8 cellular contexts compared by ENCODE assay signal in the genomic region with DNA sequence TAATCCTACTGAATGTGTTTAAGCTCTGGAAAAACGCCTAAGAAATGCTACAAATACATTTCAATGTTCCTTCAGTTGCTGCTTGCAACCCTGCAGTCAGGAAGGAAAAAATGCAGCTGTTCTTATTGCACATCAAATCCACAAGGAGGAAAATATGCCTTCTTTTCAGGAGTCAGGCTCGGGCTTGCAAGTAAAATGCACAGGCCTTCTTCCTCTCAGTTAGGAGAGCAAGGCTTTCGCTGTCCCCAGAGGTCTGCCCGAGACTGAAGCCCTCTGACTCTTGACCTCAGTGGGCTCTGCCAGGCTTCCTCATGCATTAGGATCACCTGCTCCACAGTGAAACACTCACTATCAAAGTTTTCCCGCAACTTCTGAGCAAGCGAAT. TPM values are rescaled to one million over a fixed set of nuclear protein-coding genes. Genes with fewer than 3 reads are reported as not detected.
DNase-seq lines count a peak whose midpoint lies in the region; ATAC-seq and TF ChIP-seq lines count a peak whose summit lies in the region.

No MANE protein-coding gene starts in this region.

- TF ChIP-seq CTCF in AG10803 (conservative IDR thresholded peaks at IDR 0.05; ENCODE audit: low read length) (peak; percentile 24), colonic mucosa (IDR thresholded peaks at IDR 0.05) (no peak), mesothelial cell of epicardium (IDR thresholded peaks at IDR 0.05; ENCODE audit: unreplicated experiment) (no peak)

- H3K9me3 Mint-ChIP-seq in mesothelial cell of epicardium: no peaks in the 10 kb centered on the region

- H3K27me3 ChIP-seq in colonic mucosa: peaks cover 30% of the 10 kb centered on the region

- DNase-seq in AG10803 (ENCODE audit: low read depth): peak; percentile 56
- DNase-seq in Kasumi-1 (lab: John Stamatoyannopoulos, UW): peak; percentile 43 to 54
- DNase-seq in colonic mucosa: no peak
- DNase-seq in mesothelial cell of epicardium (ENCODE audit: low spot score in 2 of 2, unreplicated experiment in 2 of 2): no peak
- DNase-seq in A172 (ENCODE audit: low spot score): no peak
- no peak for DNase-seq in pons (ENCODE audit: low spot score)
- no peak for DNase-seq in activated effector memory CD4-positive, alpha-beta T cell treated with Interleukin-2 at 50 U/mL for 16 hours

- no peaks in the 10 kb centered on the region for H3K36me3 Mint-ChIP-seq in mesothelial cell of epicardium

- peak overlapping the region; percentile 71 for H3K4me3 Mint-ChIP-seq in mesothelial cell of epicardium

- H3K27ac ChIP-seq in colonic mucosa: peak overlapping the region; percentile 62

- peak overlapping the region; percentile 57 for H3K4me3 ChIP-seq in AG10803 (ENCODE audit: low read length)
- peak overlapping the region; percentile 23 for H3K4me3 ChIP-seq in colonic mucosa

- no peak for ATAC-seq in HG03565 (IDR thresholded peaks at IDR 0.05; ENCODE audit: unreplicated experiment)

- no peaks in the 10 kb centered on the region for H3K36me3 ChIP-seq in colonic mucosa

- peak overlapping the region; percentile 94 for H3K27ac Mint-ChIP-seq in mesothelial cell of epicardium

- peaks cover 23% of the 10 kb centered on the region for H3K4me1 Mint-ChIP-seq in mesothelial cell of epicardium

- intact Hi-C loops in colonic mucosa (cut with DNase I): loop anchor here (5.0 kb wide), 1 partner anchor 98 kb away; no protein-coding TSS in a partner anchor

- H3K4me1 ChIP-seq in colonic mucosa: peaks cover 14% of the 10 kb centered on the region

- H3K9me3 ChIP-seq in colonic mucosa: no peaks in the 10 kb centered on the region

- peaks cover 73% of the 10 kb centered on the region for H3K27me3 Mint-ChIP-seq in mesothelial cell of epicardium (ENCODE audit: low read depth)

- H3K9ac ChIP-seq in colonic mucosa (ENCODE audit: low read depth in 2 of 2, low read length in 2 of 2): peak overlapping the region; percentile 28 to 75

RNA-seq across cellular contexts. Expression of a gene that starts 0.9 kb away (rescaled TPM):
- under 1 TPM; 0.32 to 0.58 TPM for total RNA-seq in colonic mucosa
- total RNA-seq in mesothelial cell of epicardium: 2.1 to 2.9 TPM (median 2.1 TPM) in 3 replicates
- 0.10 and 0.24 TPM in 2 replicates for total RNA-seq in A172 (2014; rRNA removed; shearing (Covaris generic))

Comparison
In these comparisons a context has a peak if more than half of its experiments do, and no peak if none do; other contexts are left out.
1. DNase-seq: peak in AG10803 (single experiment) and Kasumi-1 (2 of 2); none in colonic mucosa (single experiment), mesothelial cell of epicardium (0 of 2), A172 (single experiment), pons (single experiment) and activated effector memory CD4-positive, alpha-beta T cell treated with Interleukin-2 at 50 U/mL for 16 hours (single experiment).